Comparison of ENCODE assay signal across 1 cellular context in genomic region chr9:129501771-129502324, GRCh38.
TF ChIP-seq lines count a peak whose summit lies in the region.

No MANE protein-coding gene starts in this region.

TF ChIP-seq in SK-N-SH treated with all-trans-retinoic acid at 6 μM for 48 hours, 23 proteins besides CTCF, POLR2A, EP300 and RAD21 (continued from another document):
- no peak for TF ChIP-seq PATZ1 (CRISPR knock-in tag; IDR thresholded peaks at IDR 0.05; ENCODE audit: borderline replicate concordance)
- TF ChIP-seq ZC3H10 (CRISPR knock-in tag; IDR thresholded peaks at IDR 0.05), result no peak
- no peak for TF ChIP-seq ARNTL (CRISPR knock-in tag; IDR thresholded peaks at IDR 0.05; ENCODE audit: borderline replicate concordance, low read depth)
- no peak for TF ChIP-seq OSR1 (CRISPR knock-in tag; IDR thresholded peaks at IDR 0.05)
- TF ChIP-seq, protein P1, sequence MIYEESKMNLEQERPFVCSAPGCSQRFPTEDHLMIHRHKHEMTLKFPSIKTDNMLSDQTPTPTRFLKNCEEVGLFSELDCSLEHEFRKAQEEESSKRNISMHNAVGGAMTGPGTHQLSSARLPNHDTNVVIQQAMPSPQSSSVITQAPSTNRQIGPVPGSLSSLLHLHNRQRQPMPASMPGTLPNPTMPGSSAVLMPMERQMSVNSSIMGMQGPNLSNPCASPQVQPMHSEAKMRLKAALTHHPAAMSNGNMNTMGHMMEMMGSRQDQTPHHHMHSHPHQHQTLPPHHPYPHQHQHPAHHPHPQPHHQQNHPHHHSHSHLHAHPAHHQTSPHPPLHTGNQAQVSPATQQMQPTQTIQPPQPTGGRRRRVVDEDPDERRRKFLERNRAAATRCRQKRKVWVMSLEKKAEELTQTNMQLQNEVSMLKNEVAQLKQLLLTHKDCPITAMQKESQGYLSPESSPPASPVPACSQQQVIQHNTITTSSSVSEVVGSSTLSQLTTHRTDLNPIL (CRISPR knock-in tag; IDR thresholded peaks at IDR 0.05; ENCODE audit: low read depth), result no peak
- no peak for TF ChIP-seq CSDC2 (CRISPR knock-in tag; IDR thresholded peaks at IDR 0.05)
- no peak for TF ChIP-seq ZNF70 (CRISPR knock-in tag; IDR thresholded peaks at IDR 0.05)
- no peak for TF ChIP-seq TOX (CRISPR knock-in tag; IDR thresholded peaks at IDR 0.05; ENCODE audit: borderline replicate concordance)
- TF ChIP-seq, protein P2, sequence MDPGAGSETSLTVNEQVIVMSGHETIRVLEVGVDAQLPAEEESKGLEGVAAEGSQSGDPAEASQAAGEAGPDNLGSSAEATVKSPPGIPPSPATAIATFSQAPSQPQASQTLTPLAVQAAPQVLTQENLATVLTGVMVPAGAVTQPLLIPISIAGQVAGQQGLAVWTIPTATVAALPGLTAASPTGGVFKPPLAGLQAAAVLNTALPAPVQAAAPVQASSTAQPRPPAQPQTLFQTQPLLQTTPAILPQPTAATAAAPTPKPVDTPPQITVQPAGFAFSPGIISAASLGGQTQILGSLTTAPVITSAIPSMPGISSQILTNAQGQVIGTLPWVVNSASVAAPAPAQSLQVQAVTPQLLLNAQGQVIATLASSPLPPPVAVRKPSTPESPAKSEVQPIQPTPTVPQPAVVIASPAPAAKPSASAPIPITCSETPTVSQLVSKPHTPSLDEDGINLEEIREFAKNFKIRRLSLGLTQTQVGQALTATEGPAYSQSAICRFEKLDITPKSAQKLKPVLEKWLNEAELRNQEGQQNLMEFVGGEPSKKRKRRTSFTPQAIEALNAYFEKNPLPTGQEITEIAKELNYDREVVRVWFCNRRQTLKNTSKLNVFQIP (CRISPR knock-in tag; IDR thresholded peaks at IDR 0.05; ENCODE audit: borderline replicate concordance, low read depth), result no peak
- TF ChIP-seq ESRRG (CRISPR knock-in tag; IDR thresholded peaks at IDR 0.05), result no peak
- TF ChIP-seq BACH2 (CRISPR knock-in tag; IDR thresholded peaks at IDR 0.05; ENCODE audit: borderline replicate concordance), result no peak
- TF ChIP-seq GLIS3 (CRISPR knock-in tag; IDR thresholded peaks at IDR 0.05), result no peak
- no peak for TF ChIP-seq SNAI2 (CRISPR knock-in tag; IDR thresholded peaks at IDR 0.05)
- TF ChIP-seq ZNF565 (CRISPR knock-in tag; conservative IDR thresholded peaks at IDR 0.05; ENCODE audit: low read depth), result no peak
- TF ChIP-seq ZNF8 (CRISPR knock-in tag; IDR thresholded peaks at IDR 0.05), result no peak
- no peak for TF ChIP-seq ISL1 (CRISPR knock-in tag; IDR thresholded peaks at IDR 0.05)
- no peak for TF ChIP-seq RARB (CRISPR knock-in tag; IDR thresholded peaks at IDR 0.05)
- no peak for TF ChIP-seq CSRNP3 (CRISPR knock-in tag; IDR thresholded peaks at IDR 0.05)
